In genomic region chr3:37520802-37521350, GRCh38 we compare ENCODE assay signal across 22 cellular contexts.
DNase-seq lines count a peak whose midpoint lies in the region; ATAC-seq and TF ChIP-seq lines count a peak whose summit lies in the region.
"Had no signal": no experiment of that assay in that cellular context is flagged by ENCODE, and none has a peak within 500 bp of the region (broad histone marks: within the 10 kb centered on the region; RNA-seq: fewer than 3 reads in every experiment).

No MANE protein-coding gene starts in this region.

- no peaks in the 10 kb centered on the region for H3K27me3 ChIP-seq in left lung
- H3K27me3 ChIP-seq: BE2C, pancreas, tibial nerve had no signal

- no peaks in the 10 kb centered on the region for H3K36me3 Mint-ChIP-seq in dendritic cell treated with granulocyte-macrophage colony-stimulating factor and Interleukin-4, amounts not matched to agents 40 ng/mL and 50 ng/mL, for 4 days (ENCODE audit: low read depth)
- H3K36me3 Mint-ChIP-seq in type B pancreatic cell = peaks cover 32% of the 10 kb centered on the region
- H3K36me3 Mint-ChIP-seq: natural killer cell treated with Interleukin-12 subunit alpha and Interleukin-12 subunit beta and Interleukin-15 and Interleukin-18, amount 100 ng/mL, for 72 hours; stimulated activated naive B cell treated with anti-CD40 and anti-IgM and Interleukin-4, amounts not matched to agents 10 μg/mL and 1 μg/mL and 100 μg/mL, for 72 hours had no signal

- no peak for TF ChIP-seq CTCF in left lung (IDR thresholded peaks at IDR 0.05)
- TF ChIP-seq CTCF in type B pancreatic cell (conservative IDR thresholded peaks at IDR 0.05) = no peak

- no peaks in the 10 kb centered on the region for H3K27me3 Mint-ChIP-seq in dendritic cell treated with granulocyte-macrophage colony-stimulating factor and Interleukin-4, amounts not matched to agents 40 ng/mL and 50 ng/mL, for 4 days
- no peaks in the 10 kb centered on the region for H3K27me3 Mint-ChIP-seq in type B pancreatic cell
- H3K27me3 Mint-ChIP-seq: activated CD8-positive, alpha-beta T cell treated with anti-CD3 and anti-CD28 coated beads for 36 hours; stimulated activated naive B cell treated with anti-CD40 and anti-IgM and Interleukin-4, amounts not matched to agents 10 μg/mL and 1 μg/mL and 100 μg/mL, for 72 hours had no signal

- no peaks in the 10 kb centered on the region for H3K4me1 ChIP-seq in left lung
- H3K4me1 ChIP-seq: pancreas had no signal

- no peak overlapping the region for H3K4me3 Mint-ChIP-seq in dendritic cell treated with granulocyte-macrophage colony-stimulating factor and Interleukin-4, amounts not matched to agents 40 ng/mL and 50 ng/mL, for 4 days
- no peak overlapping the region for H3K4me3 Mint-ChIP-seq in type B pancreatic cell
- H3K4me3 Mint-ChIP-seq: activated CD8-positive, alpha-beta T cell treated with anti-CD3 and anti-CD28 coated beads for 36 hours; H9; natural killer cell treated with Interleukin-12 subunit alpha and Interleukin-12 subunit beta and Interleukin-15 and Interleukin-18, amount 100 ng/mL, for 72 hours; stimulated activated naive B cell treated with anti-CD40 and anti-IgM and Interleukin-4, amounts not matched to agents 10 μg/mL and 1 μg/mL and 100 μg/mL, for 72 hours had no signal

- peaks cover 0 to 18% of the 10 kb centered on the region in 2 donors for H3K36me3 ChIP-seq in left lung
- H3K36me3 ChIP-seq: BE2C, pancreas had no signal

- peak overlapping the region; percentile 66 for H3K27ac Mint-ChIP-seq in dendritic cell treated with granulocyte-macrophage colony-stimulating factor and Interleukin-4, amounts not matched to agents 40 ng/mL and 50 ng/mL, for 4 days
- peak overlapping the region; percentile 56 for H3K27ac Mint-ChIP-seq in type B pancreatic cell
- H3K27ac Mint-ChIP-seq: activated CD8-positive, alpha-beta T cell treated with anti-CD3 and anti-CD28 coated beads for 36 hours; natural killer cell treated with Interleukin-12 subunit alpha and Interleukin-12 subunit beta and Interleukin-15 and Interleukin-18, amount 100 ng/mL, for 72 hours; stimulated activated naive B cell treated with anti-CD40 and anti-IgM and Interleukin-4, amounts not matched to agents 10 μg/mL and 1 μg/mL and 100 μg/mL, for 72 hours had no signal

- no peaks in the 10 kb centered on the region for H3K9me3 Mint-ChIP-seq in dendritic cell treated with granulocyte-macrophage colony-stimulating factor and Interleukin-4, amounts not matched to agents 40 ng/mL and 50 ng/mL, for 4 days
- no peaks in the 10 kb centered on the region for H3K9me3 Mint-ChIP-seq in type B pancreatic cell
- H3K9me3 Mint-ChIP-seq: activated CD8-positive, alpha-beta T cell treated with anti-CD3 and anti-CD28 coated beads for 36 hours; H9; natural killer cell treated with Interleukin-12 subunit alpha and Interleukin-12 subunit beta and Interleukin-15 and Interleukin-18, amount 100 ng/mL, for 72 hours; stimulated activated naive B cell treated with anti-CD40 and anti-IgM and Interleukin-4, amounts not matched to agents 10 μg/mL and 1 μg/mL and 100 μg/mL, for 72 hours had no signal

- no peak overlapping the region for H3K27ac ChIP-seq in left lung
- H3K27ac ChIP-seq: pancreas, tibial nerve had no signal

- no peaks in the 10 kb centered on the region for H3K9me3 ChIP-seq in left lung
- H3K9me3 ChIP-seq: BE2C, pancreas, tibial nerve had no signal

- H3K4me1 Mint-ChIP-seq in dendritic cell treated with granulocyte-macrophage colony-stimulating factor and Interleukin-4, amounts not matched to agents 40 ng/mL and 50 ng/mL, for 4 days (ENCODE audit: low read depth) = peaks cover 19% of the 10 kb centered on the region
- H3K4me1 Mint-ChIP-seq in type B pancreatic cell (ENCODE audit: unreplicated experiment) = peaks cover 26% of the 10 kb centered on the region
- H3K4me1 Mint-ChIP-seq: stimulated activated naive B cell treated with anti-CD40 and anti-IgM and Interleukin-4, amounts not matched to agents 10 μg/mL and 1 μg/mL and 100 μg/mL, for 72 hours had no signal

- no peak for DNase-seq in left lung
- DNase-seq in type B pancreatic cell (ENCODE audit: extremely low spot score, unreplicated experiment) = no peak
- no peak for DNase-seq in NCI-H2171 treated with DMSO at 0.1 percent for 48 hours (lab: John Stamatoyannopoulos, UW)
- DNase-seq in activated CD4-positive, alpha-beta T cell treated with anti-CD3 and anti-CD28 coated beads for 1 hour = no peak
- DNase-seq in HUDEP-2 (lab: John Stamatoyannopoulos, UW; ENCODE audit: unreplicated experiment in 76 of 76) = no peak
- DNase-seq: activated CD4-positive, CD25-positive, alpha-beta regulatory T cell; activated CD8-positive, alpha-beta T cell treated with anti-CD3 and anti-CD28 coated beads for 36 hours; activated naive CD4-positive, alpha-beta T cell; amniotic stem cell; H9; hypothalamus; mesenchymal stem cell; NCI-H1105 treated with DMSO at 0.1 percent for 48 hours; NCI-H2081 treated with DMSO at 0.1 percent for 48 hours; NK-92 treated with Interleukin-12 subunit alpha and Interleukin-12 subunit beta, amount 100 ng/mL, for 24 hours; pancreas; stimulated activated naive B cell treated with anti-CD40 and anti-IgM and Interleukin-4, amounts not matched to agents 10 μg/mL and 1 μg/mL and 100 μg/mL, for 72 hours had no signal

- no peak overlapping the region for H3K4me3 ChIP-seq in left lung
- H3K4me3 ChIP-seq: pancreas, tibial nerve had no signal

- intact Hi-C loops in dendritic cell treated with granulocyte-macrophage colony-stimulating factor and Interleukin-4, amounts not matched to agents 40 ng/mL and 50 ng/mL, for 4 days (cut with micrococcal nuclease) = no loop called here
- intact Hi-C loops in left lung (cut with DNase I) = no loop called here

- peak; percentile 29; the same call in 1 of the 3 replicates for ATAC-seq in SK-N-SH treated with all-trans-retinoic acid at 6 μM for 48 hours
- peak; percentile 42 for ATAC-seq in left lung
- ATAC-seq: activated CD8-positive, alpha-beta T cell treated with anti-CD3 and anti-CD28 coated beads for 36 hours; pancreas; stimulated activated naive B cell treated with anti-CD40 and anti-IgM and Interleukin-4, amounts not matched to agents 10 μg/mL and 1 μg/mL and 100 μg/mL, for 72 hours had no signal

TF ChIP-seq in SK-N-SH treated with all-trans-retinoic acid at 6 μM for 48 hours, 23 proteins besides CTCF, POLR2A, EP300 and RAD21:
- TF ChIP-seq ESRRG (CRISPR knock-in tag; IDR thresholded peaks at IDR 0.05) (no peak), PATZ1 (CRISPR knock-in tag; IDR thresholded peaks at IDR 0.05; ENCODE audit: borderline replicate concordance) (no peak), TCF4 (CRISPR knock-in tag; IDR thresholded peaks at IDR 0.05; ENCODE audit: borderline replicate concordance) (no peak), TOX (CRISPR knock-in tag; IDR thresholded peaks at IDR 0.05; ENCODE audit: borderline replicate concordance) (no peak), ZNF70 (CRISPR knock-in tag; IDR thresholded peaks at IDR 0.05) (no peak)
